9 cellular contexts compared by ENCODE assay signal in genomic region chr2:222290691-222291484, GRCh38. TPM values are rescaled to one million over a fixed set of nuclear protein-coding genes. Genes with fewer than 3 reads are reported as not detected.
DNase-seq lines count a peak whose midpoint lies in the region; ATAC-seq and TF ChIP-seq lines count a peak whose summit lies in the region.
"Had no signal": no experiment of that assay in that cellular context is flagged by ENCODE, and none has a peak within 500 bp of the region (broad histone marks: within the 10 kb centered on the region; RNA-seq: fewer than 3 reads in every experiment).

No MANE protein-coding gene starts in this region.

- H3F3A ChIP-seq in neural cell (ENCODE audit: insufficient read depth, low read length, poor library complexity, severe bottlenecking) = no peaks in the 10 kb centered on the region

- no peak for TF ChIP-seq RAD21 in neural cell (conservative IDR thresholded peaks at IDR 0.05)

- peak overlapping the region; percentile 78 for H3K27ac Mint-ChIP-seq in chondrocyte (ENCODE audit: unreplicated experiment)

- no peak overlapping the region for H3K9ac ChIP-seq in neural cell (ENCODE audit: low read length)

- H3K36me3 Mint-ChIP-seq in chondrocyte (ENCODE audit: low read depth) = no peaks in the 10 kb centered on the region

- no peak for TF ChIP-seq EP300 in neural cell (conservative IDR thresholded peaks at IDR 0.05; ENCODE audit: poor library complexity, severe bottlenecking)

- H3K36me3 ChIP-seq in MG63 = peaks cover 32% of the 10 kb centered on the region
- no peaks in the 10 kb centered on the region for H3K36me3 ChIP-seq in neural cell (ENCODE audit: insufficient read depth, low read length)
- no peaks in the 10 kb centered on the region for H3K36me3 ChIP-seq in uterus

- H3K9me3 Mint-ChIP-seq in chondrocyte (ENCODE audit: low read depth) = no peaks in the 10 kb centered on the region

- H4K20me1 ChIP-seq in neural cell (ENCODE audit: insufficient read depth) = no peaks in the 10 kb centered on the region

- no peak overlapping the region for H3K27ac ChIP-seq in neural cell (ENCODE audit: low read length)
- H3K27ac ChIP-seq in uterus = no peak overlapping the region

- H3K4me2 ChIP-seq in neural cell (ENCODE audit: low read length) = no peak overlapping the region

- peaks cover 24% of the 10 kb centered on the region for H3K4me1 Mint-ChIP-seq in chondrocyte (ENCODE audit: low read depth)

- H3K9me3 ChIP-seq in MG63 = no peaks in the 10 kb centered on the region
- no peaks in the 10 kb centered on the region for H3K9me3 ChIP-seq in neural cell (ENCODE audit: low read length)
- no peaks in the 10 kb centered on the region for H3K9me3 ChIP-seq in uterus

- H3K79me2 ChIP-seq in neural cell (replicated peaks; ENCODE audit: insufficient read depth, low read length) = no peaks in the 10 kb centered on the region

- H2AFZ ChIP-seq in neural cell (ENCODE audit: low read depth, low read length) = no peak overlapping the region

- H3K27me3 Mint-ChIP-seq in chondrocyte (ENCODE audit: low read depth) = peaks cover 81% of the 10 kb centered on the region

- H3K4me3 ChIP-seq in MG63 (peak overlapping the region; percentile 40), neural cell (ENCODE audit: low read length) (peak overlapping the region; percentile 44), uterus (no peak overlapping the region)

- ATAC-seq in HG03469 (IDR thresholded peaks at IDR 0.05; ENCODE audit: unreplicated experiment) = no peak
- no peak for ATAC-seq in GM18873 (IDR thresholded peaks at IDR 0.05; ENCODE audit: low FRiP score, unreplicated experiment)

- H3K4me1 ChIP-seq in uterus = no peaks in the 10 kb centered on the region

- intact Hi-C loops in uterus (cut with DNase I; ENCODE audit: low total_unique reads) = no loop called here

- TF ChIP-seq CTCF in chondrocyte (IDR thresholded peaks at IDR 0.05) (peak; percentile 30), neural cell (IDR thresholded peaks at IDR 0.05; ENCODE audit: poor library complexity, severe bottlenecking) (no peak), uterus (IDR thresholded peaks at IDR 0.05) (no peak)

- no peak for TF ChIP-seq POLR2A in uterus (IDR thresholded peaks at IDR 0.05)

- H3K27me3 ChIP-seq in MG63 = no peaks in the 10 kb centered on the region
- peaks cover 100% of the 10 kb centered on the region for H3K27me3 ChIP-seq in neural cell (ENCODE audit: insufficient read depth, low read depth, low read length)
- H3K27me3 ChIP-seq in uterus = peaks cover 18 to 85% of the 10 kb centered on the region in 2 donors

- DNase-seq in D341Med (ENCODE audit: low spot score) = peak; percentile 56
- peak; percentile 82 for DNase-seq in MG63
- no peak for DNase-seq in chondrocyte (ENCODE audit: low spot score)
- no peak for DNase-seq in uterus
- no peak for DNase-seq in NCI-H446 (lab: John Stamatoyannopoulos, UW)
- DNase-seq: NCI-H1105 had no signal

- peak overlapping the region; percentile 71 for H3K4me3 Mint-ChIP-seq in chondrocyte (ENCODE audit: unreplicated experiment)

- no peaks in the 10 kb centered on the region for H3K9me2 ChIP-seq in neural cell (ENCODE audit: insufficient read depth, low read length)

TF ChIP-seq in neural cell, 6 proteins besides CTCF, POLR2A, EP300 and RAD21:
- TF ChIP-seq REST (IDR thresholded peaks at IDR 0.05; ENCODE audit: borderline replicate concordance) = no peak
- peak; percentile 29 for TF ChIP-seq EZH2 (IDR thresholded peaks at IDR 0.05; ENCODE audit: borderline replicate concordance, insufficient read depth, low read length, poor library complexity, severe bottlenecking)
- no peak for TF ChIP-seq MXI1 (conservative IDR thresholded peaks at IDR 0.05; ENCODE audit: poor library complexity, severe bottlenecking)
- no peak for TF ChIP-seq SMC3 (conservative IDR thresholded peaks at IDR 0.05; ENCODE audit: poor library complexity)

RNA-seq across cellular contexts. Expression of gene PAX3, which starts 7.9 kb away (rescaled TPM):
- 9.4 and 15.2 TPM in 2 replicates for total RNA-seq in MG63 (2014; rRNA removed; shearing (Covaris generic); ENCODE audit: low replicate concordance)
- total RNA-seq in chondrocyte (1.4 to 4.7 TPM (median 4.1 TPM) in 3 replicates), uterus (not detected)
- 0.52 TPM in 1 of 2 replicates, not detected in the other for polyA plus RNA-seq in neural cell
- not detected in 2 replicates for polyA minus RNA-seq in neural cell

Comparison
In these comparisons a context has a peak if more than half of its experiments do, and no peak if none do; other contexts are left out.
1. DNase-seq: peak in D341Med (single experiment) and MG63 (single experiment); none in chondrocyte (single experiment), uterus (0 of 2) and NCI-H446 (0 of 2).
2. H3K4me3 ChIP-seq: peak in MG63 (single experiment) and neural cell (single experiment); none in uterus (0 of 2).